In the genomic region with DNA sequence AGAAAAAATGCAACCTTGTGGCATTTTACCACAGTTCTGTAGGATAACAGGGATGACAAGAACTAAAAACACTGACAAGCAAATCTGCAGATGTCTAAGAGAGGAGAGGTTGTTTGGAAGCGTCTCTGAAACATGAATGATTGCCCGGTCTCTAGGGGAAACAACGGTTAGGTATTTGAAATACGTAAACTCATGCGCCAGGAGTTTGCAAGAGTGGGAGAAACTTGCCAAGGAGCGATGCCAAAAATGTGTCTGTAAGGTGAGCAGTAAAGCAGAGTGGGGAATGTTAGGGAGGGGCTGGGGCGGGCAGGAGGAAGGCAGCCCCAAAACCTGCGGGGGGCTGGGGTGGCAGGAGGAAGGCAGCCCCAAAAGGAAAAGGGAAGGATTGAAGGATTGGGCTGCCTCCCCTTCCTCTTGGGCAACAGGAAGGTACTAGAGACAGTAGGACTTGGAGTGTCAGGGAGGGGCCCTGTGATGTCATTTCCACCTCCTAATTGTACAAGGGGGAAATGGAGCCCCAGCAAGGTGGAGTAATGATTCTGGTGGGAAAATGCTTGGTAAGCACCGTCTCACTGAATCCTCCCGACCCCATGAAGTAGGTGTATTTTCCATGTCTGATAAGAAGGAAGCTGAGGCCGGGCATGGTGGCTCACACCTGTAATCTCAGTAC, we compare ENCODE assay signal across 18 cellular contexts. TPM values are rescaled to one million over a fixed set of nuclear protein-coding genes. Genes with fewer than 3 reads are reported as not detected.
A peak's percentile ranks its signal among the peaks of the same experiment; 100 is the strongest.
DNase-seq lines count a peak whose midpoint lies in the region; ATAC-seq and TF ChIP-seq lines count a peak whose summit lies in the region.
"Had no signal": no experiment of that assay in that cellular context is flagged by ENCODE, and none has a peak within 500 bp of the region (broad histone marks: within the 10 kb centered on the region; RNA-seq: fewer than 3 reads in every experiment).

No MANE protein-coding gene starts in this region.

- no peak for TF ChIP-seq CTCF in RWPE1 (conservative IDR thresholded peaks at IDR 0.05; ENCODE audit: low read depth)
- TF ChIP-seq CTCF in esophagus muscularis mucosa (IDR thresholded peaks at IDR 0.05), result no peak
- TF ChIP-seq CTCF in lower leg skin (IDR thresholded peaks at IDR 0.05), result no peak

- POLR2A ChIA-PET in RWPE1 (lab: Yijun Ruan, JAX; ENCODE audit: low non-redundant PET), result no interaction called here

- no peaks in the 10 kb centered on the region for H3K36me3 Mint-ChIP-seq in activated naive CD4-positive, alpha-beta T cell treated with anti-CD3 and anti-CD28 coated beads, Interleukin-2, amount 50 U/mL, for 72 hours
- H3K36me3 Mint-ChIP-seq: activated naive CD4-positive, alpha-beta T cell treated with anti-CD3 and anti-CD28 coated beads, Interleukin-2, amount 10 ng/mL, durations not matched to agents 7 days and 5 days had no signal

- no peaks in the 10 kb centered on the region for H3K9me3 Mint-ChIP-seq in activated naive CD4-positive, alpha-beta T cell treated with anti-CD3 and anti-CD28 coated beads, Interleukin-2, amount 50 U/mL, for 72 hours
- H3K9me3 Mint-ChIP-seq: activated naive CD4-positive, alpha-beta T cell treated with anti-CD3 and anti-CD28 coated beads, Interleukin-2, amount 10 ng/mL, durations not matched to agents 7 days and 5 days had no signal

- H3K36me3 ChIP-seq in esophagus muscularis mucosa, result no peaks in the 10 kb centered on the region
- H3K36me3 ChIP-seq: brain microvascular endothelial cell, stomach had no signal

- peak overlapping the region in 1 of 4 donors; percentile 18 for H3K4me3 ChIP-seq in esophagus muscularis mucosa
- no peak overlapping the region for H3K4me3 ChIP-seq in lower leg skin (ENCODE audit: low read depth, poor library complexity, severe bottlenecking)
- H3K4me3 ChIP-seq: stomach had no signal

- no peaks in the 10 kb centered on the region for H3K9me3 ChIP-seq in esophagus muscularis mucosa
- H3K9me3 ChIP-seq: stomach had no signal

- no peak for TF ChIP-seq EP300 in esophagus muscularis mucosa (IDR thresholded peaks at IDR 0.05)

- no peak overlapping the region for H3K27ac Mint-ChIP-seq in activated naive CD4-positive, alpha-beta T cell treated with anti-CD3 and anti-CD28 coated beads, Interleukin-2, amount 50 U/mL, for 72 hours
- H3K27ac Mint-ChIP-seq: activated CD4-positive, alpha-beta T cell treated with anti-CD3 and anti-CD28 coated beads for 36 hours; activated naive CD4-positive, alpha-beta T cell treated with anti-CD3 and anti-CD28 coated beads, Interleukin-2, amount 10 ng/mL, durations not matched to agents 7 days and 5 days had no signal

- WGBS in esophagus muscularis mucosa, result 37% methylated on average over 11 of the region's 11 CpGs
- WGBS in lower leg skin, 2 donors, result 47 to 61% methylated on average over 11 of the region's 11 CpGs

- ATAC-seq in activated naive CD4-positive, alpha-beta T cell treated with anti-CD3 and anti-CD28 coated beads, Interleukin-2, amount 50 U/mL, for 72 hours, result no peak
- no peak for ATAC-seq in HG03039 (IDR thresholded peaks at IDR 0.05; ENCODE audit: unreplicated experiment)
- no peak for ATAC-seq in GM21528 (IDR thresholded peaks at IDR 0.05; ENCODE audit: low FRiP score, unreplicated experiment)
- ATAC-seq: activated CD4-positive, alpha-beta T cell treated with anti-CD3 and anti-CD28 coated beads for 36 hours had no signal

- CTCF ChIA-PET in RWPE1 (lab: Yijun Ruan, JAX), result interaction anchor here (1.8 kb wide), 1 partner anchor 42 kb away, joined by 5 read pairs; no protein-coding TSS in a partner anchor

- TF ChIP-seq POLR2A in esophagus muscularis mucosa (IDR thresholded peaks at IDR 0.05; ENCODE audit: low read depth), result no peak
- no peak for TF ChIP-seq POLR2A in lower leg skin (IDR thresholded peaks at IDR 0.05)

- H3K27ac ChIP-seq in RWPE1 (peak overlapping the region; percentile 69), esophagus muscularis mucosa (replicated peaks in 1 of 4) (peak overlapping the region; percentile 70 to 86 (median 84)), substantia nigra (ENCODE audit: low read depth, low read length, poor library complexity, severe bottlenecking) (peak overlapping the region; percentile 74)
- H3K27ac ChIP-seq: brain microvascular endothelial cell had no signal

- peaks cover 42 to 62% (median 59%) of the 10 kb centered on the region in 4 donors for H3K4me1 ChIP-seq in esophagus muscularis mucosa

- no peaks in the 10 kb centered on the region for H3K27me3 ChIP-seq in esophagus muscularis mucosa
- H3K27me3 ChIP-seq: brain microvascular endothelial cell, stomach had no signal

- DNase-seq in RWPE1 (ENCODE audit: low spot score) (no peak), esophagus muscularis mucosa (ENCODE audit: extremely low spot score) (no peak), lower leg skin (ENCODE audit: low spot score in 2 of 2) (peak; percentile 55 to 78), substantia nigra (lab: John Stamatoyannopoulos, UW) (no peak), cerebellum (ENCODE audit: low spot score) (no peak)
- no peak for DNase-seq in activated naive CD4-positive, alpha-beta T cell treated with anti-CD3 and anti-CD28 coated beads, Interleukin-2, amount 50 U/mL, for 72 hours (ENCODE audit: low spot score in 2 of 2)
- DNase-seq: activated CD4-positive, alpha-beta T cell treated with anti-CD3 and anti-CD28 coated beads for 36 hours; activated naive CD4-positive, alpha-beta T cell treated with anti-CD3 and anti-CD28 coated beads, Interleukin-2, amount 10 ng/mL, durations not matched to agents 7 days and 5 days; activated T-cell treated with anti-CD3 and anti-CD28 coated beads for 4 hours; brain microvascular endothelial cell; COR-L47; dermis blood vessel endothelial cell; GOT3; hippocampal formation; stomach; T1000 had no signal

- intact Hi-C loops in esophagus muscularis mucosa (cut with DNase I) (loop anchor here (2.0 to 5.0 kb wide), 2 partner anchors 32 to 226 kb away; no protein-coding TSS in a partner anchor), lower leg skin (cut with DNase I; ENCODE audit: low total_unique reads) (loop anchor here (5.0 kb wide), 1 partner anchor 226 kb away; no protein-coding TSS in a partner anchor)

RNA-seq across cellular contexts. Expression of a gene that starts 33.2 kb away (rescaled TPM):
- total RNA-seq in esophagus muscularis mucosa (100 to 1,000 TPM in 1 of 4 donors, 10 to 100 TPM in 3; 51.4 to 101 (median 62.1) TPM), lower leg skin (100 to 1,000 TPM in 2 of 4 donors, 10 to 100 TPM in 2; 83.6 to 116 (median 105) TPM), cerebellum (34.0 TPM)
- 1 to 10 TPM; 7.0 to 8.7 TPM for total RNA-seq in activated naive CD4-positive, alpha-beta T cell treated with anti-CD3 and anti-CD28 coated beads, Interleukin-2, amount 50 U/mL, for 72 hours

Comparison
In these comparisons a context has a peak if more than half of its experiments do, and no peak if none do; other contexts are left out.
1. DNase-seq: peak in lower leg skin (2 of 2); none in RWPE1 (single experiment), esophagus muscularis mucosa (single experiment), substantia nigra (0 of 49), cerebellum (single experiment) and activated naive CD4-positive, alpha-beta T cell treated with anti-CD3 and anti-CD28 coated beads, Interleukin-2, amount 50 U/mL, for 72 hours (0 of 2).
2. Peak in every context shown above with its lines, with median percentiles within 50 percentile points of each other: H3K27ac ChIP-seq.